ENCODE assay signal across 18 cellular contexts in genomic region chr12:47576256-47576655, GRCh38.
DNase-seq lines count a peak whose midpoint lies in the region; ATAC-seq and TF ChIP-seq lines count a peak whose summit lies in the region.
"Had no signal": no experiment of that assay in that cellular context is flagged by ENCODE, and none has a peak within 500 bp of the region (broad histone marks: within the 10 kb centered on the region; RNA-seq: fewer than 3 reads in every experiment).

No MANE protein-coding gene starts in this region.

- H3K27ac ChIP-seq in rectal smooth muscle tissue (ENCODE audit: low read depth, low read length), result no peak overlapping the region
- H3K27ac ChIP-seq in smooth muscle cell (ENCODE audit: low read depth), result no peak overlapping the region
- H3K27ac ChIP-seq: epithelial cell of prostate, gastroesophageal sphincter had no signal

- H3F3A ChIP-seq in smooth muscle cell (ENCODE audit: low read depth), result no peaks in the 10 kb centered on the region

- no peak overlapping the region for H2AFZ ChIP-seq in smooth muscle cell (ENCODE audit: low read depth)

- no peak for ATAC-seq in GM19455 (IDR thresholded peaks at IDR 0.05; ENCODE audit: unreplicated experiment)
- ATAC-seq: activated CD4-positive, CD25-positive, alpha-beta regulatory T cell treated with anti-CD3 and anti-CD28 coated beads, Interleukin-2, amount 50 U/mL, for 24 hours; gastroesophageal sphincter; T-cell had no signal

- H3K4me1 ChIP-seq in NT2/D1 (ENCODE audit: insufficient read depth, insufficient read length), result no peaks in the 10 kb centered on the region
- H3K4me1 ChIP-seq in rectal smooth muscle tissue (ENCODE audit: control insufficient read depth, insufficient read depth, low read length), result peaks cover 10% of the 10 kb centered on the region
- peaks cover 13% of the 10 kb centered on the region for H3K4me1 ChIP-seq in smooth muscle cell (ENCODE audit: low read depth)
- H3K4me1 ChIP-seq: HAP-1 had no signal

- H3K79me2 ChIP-seq in smooth muscle cell (ENCODE audit: low read depth), result no peaks in the 10 kb centered on the region

- no peak overlapping the region for H3K4me2 ChIP-seq in smooth muscle cell

- TF ChIP-seq CTCF in smooth muscle cell (IDR thresholded peaks at IDR 0.05; ENCODE audit: borderline replicate concordance, insufficient read depth, poor library complexity, severe bottlenecking) (no peak), GM13976 (IDR thresholded peaks at IDR 0.05; ENCODE audit: borderline replicate concordance, control extremely low read depth, extremely low read depth, insufficient read depth, missing control alignments) (no peak)

- in situ Hi-C loops in GM13976 (cut with MboI; ENCODE audit: low sequenced_read_pairs, unreplicated experiment), result no loop called here

- no peaks in the 10 kb centered on the region for H4K20me1 ChIP-seq in smooth muscle cell (ENCODE audit: low read depth)

- H3K4me3 ChIP-seq in NT2/D1 (ENCODE audit: insufficient read length, low read depth) (no peak overlapping the region), rectal smooth muscle tissue (ENCODE audit: low read length) (peak overlapping the region; percentile 30), smooth muscle cell (no peak overlapping the region)
- H3K4me3 ChIP-seq: gastroesophageal sphincter, HAP-1, sigmoid colon had no signal

- 83% methylated on average over 4 of the region's 4 CpGs for WGBS in smooth muscle cell (ENCODE audit: low lambda C conversion rate)

- H3K9me3 ChIP-seq in NT2/D1 (ENCODE audit: insufficient read depth, low read length) (no peaks in the 10 kb centered on the region), smooth muscle cell (replicated peaks; ENCODE audit: low read depth) (no peaks in the 10 kb centered on the region)
- H3K9me3 ChIP-seq: gastroesophageal sphincter, HAP-1, sigmoid colon had no signal

- H3K9ac ChIP-seq in NT2/D1 (ENCODE audit: insufficient read length, low read depth) (no peak overlapping the region), rectal smooth muscle tissue (ENCODE audit: low read length) (no peak overlapping the region), smooth muscle cell (ENCODE audit: low read depth) (no peak overlapping the region)

- DNase-seq in NCI-H2196 (lab: John Stamatoyannopoulos, UW; ENCODE audit: unreplicated experiment) (peak; percentile 5), NCI-H2196 treated with DMSO at 0.1 percent for 48 hours (lab: John Stamatoyannopoulos, UW; ENCODE audit: unreplicated experiment) (no peak), NT2/D1 (ENCODE audit: low read depth, low spot score) (peak; percentile 32), iPS DF 19.7 (ENCODE audit: low read depth, low spot score) (peak; percentile 23), smooth muscle cell (lab: John Stamatoyannopoulos, UW; ENCODE audit: unreplicated experiment) (no peak), GM13976 (ENCODE audit: low spot score) (no peak)
- DNase-seq: ACHN, activated gamma-delta T cell, cortex of kidney, EL, sigmoid colon, T-cell had no signal

- H3K36me3 ChIP-seq in NT2/D1 (ENCODE audit: insufficient read depth, insufficient read length, low read length) (no peaks in the 10 kb centered on the region), rectal smooth muscle tissue (ENCODE audit: control insufficient read depth, insufficient read depth, low read length) (no peaks in the 10 kb centered on the region), smooth muscle cell (ENCODE audit: low read depth) (no peaks in the 10 kb centered on the region)
- H3K36me3 ChIP-seq: gastroesophageal sphincter, HAP-1, sigmoid colon had no signal

- H3K27me3 ChIP-seq in NT2/D1 (ENCODE audit: insufficient read depth, insufficient read length) (no peaks in the 10 kb centered on the region), rectal smooth muscle tissue (ENCODE audit: control insufficient read depth, insufficient read depth, low read length) (no peaks in the 10 kb centered on the region), smooth muscle cell (ENCODE audit: low read depth) (no peaks in the 10 kb centered on the region)
- H3K27me3 ChIP-seq: sigmoid colon had no signal

Comparison
In these comparisons a context has a peak if more than half of its experiments do, and no peak if none do; other contexts are left out.
1. DNase-seq: peak in NCI-H2196 (single experiment), NT2/D1 (single experiment) and iPS DF 19.7 (single experiment); none in NCI-H2196 treated with DMSO at 0.1 percent for 48 hours (single experiment), smooth muscle cell (single experiment) and GM13976 (single experiment).